14 cellular contexts compared by ENCODE assay signal in the genomic region with DNA sequence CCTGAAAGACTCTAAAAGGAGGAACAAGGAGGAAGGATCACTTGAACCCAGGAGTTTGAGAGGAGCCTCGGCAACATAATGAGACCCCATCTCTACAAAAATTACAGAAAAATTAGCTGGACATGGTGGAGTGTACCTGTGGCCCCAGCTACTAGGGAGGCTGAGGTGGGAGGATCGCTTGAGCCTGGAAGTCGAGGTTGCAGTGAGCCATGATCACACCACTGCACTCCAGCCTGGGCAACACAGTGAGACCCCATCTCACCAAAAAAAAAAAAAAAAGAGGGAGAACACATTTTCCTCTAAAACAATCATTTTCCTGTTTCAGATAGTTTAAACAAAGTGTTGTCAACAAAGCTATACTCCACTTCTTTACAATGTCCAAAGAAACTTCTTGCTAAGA. TPM values are rescaled to one million over a fixed set of nuclear protein-coding genes. Genes with fewer than 3 reads are reported as not detected.
DNase-seq lines count a peak whose midpoint lies in the region; ATAC-seq, FAIRE-seq and TF ChIP-seq lines count a peak whose summit lies in the region.
"Had no signal": no experiment of that assay in that cellular context is flagged by ENCODE, and none has a peak within 500 bp of the region (broad histone marks: within the 10 kb centered on the region; RNA-seq: fewer than 3 reads in every experiment).

No MANE protein-coding gene starts in this region.

- H3K79me2 ChIP-seq in HepG2 (ENCODE audit: insufficient read depth, low read length) = no peaks in the 10 kb centered on the region

- no peaks in the 10 kb centered on the region for H3K9me3 Mint-ChIP-seq in activated CD4-positive, alpha-beta memory T cell treated with anti-CD3 and anti-CD28 coated beads, Interleukin-2, amount 10 ng/mL, durations not matched to agents 7 days and 5 days
- H3K9me3 Mint-ChIP-seq in immature natural killer cell = no peaks in the 10 kb centered on the region

- no peak for TF ChIP-seq EP300 in HepG2 (IDR thresholded peaks at IDR 0.05; ENCODE audit: low read depth in 2 of 2, low read length in 2 of 2)
- no peak for TF ChIP-seq EP300 in HepG2 (CRISPR knock-in tag; IDR thresholded peaks at IDR 0.05; ENCODE audit: borderline replicate concordance)

- no peak for ATAC-seq in HepG2
- no peak for ATAC-seq in right lobe of liver
- ATAC-seq in GM18873 (IDR thresholded peaks at IDR 0.05; ENCODE audit: low FRiP score, unreplicated experiment) = no peak

- H3K4me3 ChIP-seq in HepG2 (replicated peaks in 1 of 3; ENCODE audit: insufficient read depth in 1 of 3, low read depth in 2 of 3, low read length in 3 of 3) (no peak overlapping the region), right lobe of liver (no peak overlapping the region), iPS-20b (ENCODE audit: low read length) (no peak overlapping the region)
- H3K4me3 ChIP-seq: cardiac muscle cell had no signal

- no peak for TF ChIP-seq RAD21 in HepG2 (CRISPR knock-in tag; IDR thresholded peaks at IDR 0.05)

- CTCF ChIA-PET in HepG2 (lab: Yijun Ruan, JAX; ENCODE audit: low intra/inter-chr PET ratio, low total read pairs) = no interaction called here
- CTCF ChIA-PET in activated CD4-positive, alpha-beta memory T cell treated with anti-CD3 and anti-CD28 coated beads, Interleukin-2, amount 10 ng/mL, durations not matched to agents 7 days and 5 days (lab: Charles Lee) = no interaction called here

- intact Hi-C loops in HepG2 (cut with micrococcal nuclease; ENCODE audit: unreplicated experiment) = loop anchor here (10.0 kb wide), 1 partner anchor 51 kb away; no protein-coding TSS in a partner anchor
- intact Hi-C loops in right lobe of liver (cut with DNase I) = no loop called here

- H3K36me3 Mint-ChIP-seq in activated CD4-positive, alpha-beta memory T cell treated with anti-CD3 and anti-CD28 coated beads, Interleukin-2, amount 10 ng/mL, durations not matched to agents 7 days and 5 days (ENCODE audit: low read depth) = no peaks in the 10 kb centered on the region
- H3K36me3 Mint-ChIP-seq in immature natural killer cell = no peaks in the 10 kb centered on the region

- no peaks in the 10 kb centered on the region for H3K27me3 Mint-ChIP-seq in activated CD4-positive, alpha-beta memory T cell treated with anti-CD3 and anti-CD28 coated beads, Interleukin-2, amount 10 ng/mL, durations not matched to agents 7 days and 5 days
- peaks cover 2 to 3% (median 3%) of the 10 kb centered on the region in 3 donors for H3K27me3 Mint-ChIP-seq in immature natural killer cell (ENCODE audit: low read depth in 3 of 3)

- no peak for DNase-seq in HepG2 (ENCODE audit: low spot score)
- no peak for DNase-seq in right lobe of liver
- DNase-seq in activated CD4-positive, alpha-beta memory T cell treated with anti-CD3 and anti-CD28 coated beads, Interleukin-2, amount 10 ng/mL, durations not matched to agents 7 days and 5 days = no peak
- DNase-seq in AML-193 (lab: John Stamatoyannopoulos, UW) = no peak
- no peak for DNase-seq in immature natural killer cell
- no peak for DNase-seq in GM19238 (ENCODE audit: insufficient read length, low spot score)
- DNase-seq: stimulated activated CD4-positive, alpha-beta T cell treated with anti-CD3 and anti-CD28 coated beads, Interleukin-12 subunit alpha, Interleukin-12 subunit beta, amount 100 ng/mL, for 4 hours had no signal

- peak overlapping the region; percentile 75 for H3K27ac Mint-ChIP-seq in activated CD4-positive, alpha-beta memory T cell treated with anti-CD3 and anti-CD28 coated beads, Interleukin-2, amount 10 ng/mL, durations not matched to agents 7 days and 5 days
- no peak overlapping the region for H3K27ac Mint-ChIP-seq in immature natural killer cell

- 86% methylated on average over 3 of the region's 3 CpGs for WGBS in HepG2 (ENCODE audit: low lambda C conversion rate)
- 68% methylated on average over 3 of the region's 3 CpGs for WGBS in right lobe of liver (ENCODE audit: insufficient coverage, low coverage, low lambda C conversion rate, missing lambda C conversion rate)

- no peak overlapping the region for H2AFZ ChIP-seq in HepG2 (ENCODE audit: low read length)

- H3K4me1 ChIP-seq in HepG2 (ENCODE audit: insufficient read depth, low read length) (peaks cover 84% of the 10 kb centered on the region), right lobe of liver (no peaks in the 10 kb centered on the region), iPS-20b (ENCODE audit: insufficient read depth, low read length) (0 out of 2 replicates have a peak, but pooled peaks cover 4% of the 10 kb centered on the region)

- H3K27ac ChIP-seq in HepG2 (ENCODE audit: extremely low read length, insufficient read depth, low read length) = peak overlapping the region; percentile 55
- no peak overlapping the region for H3K27ac ChIP-seq in right lobe of liver
- no peak overlapping the region for H3K27ac ChIP-seq in iPS-20b (ENCODE audit: low read length)
- H3K27ac ChIP-seq: cardiac muscle cell had no signal

- H3K27me3 ChIP-seq in HepG2 (ENCODE audit: control insufficient read depth in 1 of 2, insufficient read depth in 2 of 2, low read length in 2 of 2) (no peaks in the 10 kb centered on the region), right lobe of liver (no peaks in the 10 kb centered on the region), iPS-20b (ENCODE audit: insufficient read depth, low read length) (no peaks in the 10 kb centered on the region)
- H3K27me3 ChIP-seq: cardiac muscle cell had no signal

- H3K4me3 Mint-ChIP-seq in activated CD4-positive, alpha-beta memory T cell treated with anti-CD3 and anti-CD28 coated beads, Interleukin-2, amount 10 ng/mL, durations not matched to agents 7 days and 5 days = no peak overlapping the region
- no peak overlapping the region for H3K4me3 Mint-ChIP-seq in immature natural killer cell

- H3K36me3 ChIP-seq in HepG2 (replicated peaks in 1 of 2; ENCODE audit: control insufficient read depth in 1 of 2, insufficient read depth in 2 of 2, low read length in 2 of 2) (no peaks in the 10 kb centered on the region), right lobe of liver (no peaks in the 10 kb centered on the region), iPS-20b (ENCODE audit: insufficient read depth, low read depth, low read length) (no peaks in the 10 kb centered on the region)
- H3K36me3 ChIP-seq: cardiac muscle cell had no signal

- H3K9me3 ChIP-seq in HepG2 (ENCODE audit: low read length) = no peaks in the 10 kb centered on the region
- no peaks in the 10 kb centered on the region for H3K9me3 ChIP-seq in right lobe of liver
- H3K9me3 ChIP-seq in iPS-20b (ENCODE audit: insufficient read depth, low read depth, low read length) = no peaks in the 10 kb centered on the region

- H3K9ac ChIP-seq in HepG2 (ENCODE audit: insufficient read depth, low read depth, low read length) = peak overlapping the region; percentile 42; the same call in 1 of the 2 replicates
- H3K9ac ChIP-seq in iPS-20b (ENCODE audit: low read depth, low read length) = peak overlapping the region; percentile 20; the same call in 1 of the 2 replicates

- no TSS peak for BruUV-seq in HepG2 (replicated peaks; lab: Mats Ljungman, UMichigan)

- peaks cover 69% of the 10 kb centered on the region for H3K4me1 Mint-ChIP-seq in activated CD4-positive, alpha-beta memory T cell treated with anti-CD3 and anti-CD28 coated beads, Interleukin-2, amount 10 ng/mL, durations not matched to agents 7 days and 5 days
- H3K4me1 Mint-ChIP-seq in immature natural killer cell = no peaks in the 10 kb centered on the region

- H4K20me1 ChIP-seq in HepG2 (ENCODE audit: insufficient read depth, low read length) = no peaks in the 10 kb centered on the region

- TF ChIP-seq CTCF in HepG2 (CRISPR knock-in tag; IDR thresholded peaks at IDR 0.05) (no peak), right lobe of liver (IDR thresholded peaks at IDR 0.05) (no peak)

- in situ Hi-C loops in HepG2 (cut with HindIII; ENCODE audit: extremely low pct_ligation_motif_present, low pct_unique_long_range_greater_than_20kb) = no loop called here

- peak overlapping the region; percentile 40 for H3K4me2 ChIP-seq in HepG2 (ENCODE audit: low read depth, low read length)

- FAIRE-seq in HepG2 (lab: Jason Lieb, UNC) = no peak
- FAIRE-seq: islet of Langerhans had no signal

- TF ChIP-seq POLR2A in HepG2 (IDR thresholded peaks at IDR 0.05; ENCODE audit: insufficient read depth in 1 of 2, low read depth in 2 of 2, low read length in 2 of 2) = no peak
- TF ChIP-seq POLR2A in right lobe of liver (IDR thresholded peaks at IDR 0.05) = no peak

- POLR2A ChIA-PET in HepG2 (lab: Yijun Ruan, JAX) = no interaction called here
- POLR2A ChIA-PET in activated CD4-positive, alpha-beta memory T cell treated with anti-CD3 and anti-CD28 coated beads, Interleukin-2, amount 10 ng/mL, durations not matched to agents 7 days and 5 days (lab: Charles Lee) = interaction anchor here (0.8 to 1.3 kb wide), 2 partner anchors 28 to 198 kb away, joined by 3 read pairs; partner anchors contain the start of genes KNTC1 and RSRC2

RNA-seq across cellular contexts. Expression of gene HCAR1, which starts 5.2 kb away (rescaled TPM):
- total RNA-seq in HepG2 (2016; rRNA removed; fragmentation: Illumina TruSeq; extraction: Trizol) (0.34 and 0.53 TPM in 2 replicates), right lobe of liver (not detected)
- total RNA-seq in HepG2 (2016; cell fraction: cytosol; rRNA removed; fragmentation: Illumina TruSeq; extraction: Trizol; ENCODE audit: low read depth) = 0.09 and 0.10 TPM in 2 replicates
- 0.43 and 0.48 TPM in 2 replicates for total RNA-seq in HepG2 (2016; cell fraction: insoluble cytoplasmic fraction; rRNA removed; fragmentation: Illumina TruSeq; extraction: Trizol)
- 0.31 and 0.40 TPM in 2 replicates for total RNA-seq in HepG2 (2016; cell fraction: membrane; rRNA removed; fragmentation: Illumina TruSeq; extraction: Trizol)
- 0.40 and 0.41 TPM in 2 replicates for total RNA-seq in HepG2 (2016; cell fraction: nucleus; rRNA removed; fragmentation: Illumina TruSeq; extraction: Trizol)
- polyA plus RNA-seq in HepG2 (2011; rRNA removed) (4.3 and 4.4 TPM in 2 replicates), immature natural killer cell (not detected)
- polyA plus RNA-seq in HepG2 (2011; cell fraction: cytosol; rRNA removed) = 3.6 and 4.3 TPM in 2 replicates
- polyA plus RNA-seq in HepG2 (2011; cell fraction: nucleus; rRNA removed) = 2.2 and 2.4 TPM in 2 replicates
- polyA plus RNA-seq in HepG2 (2012) = 1.3 and 3.2 TPM in 2 replicates
- polyA plus RNA-seq in HepG2 (2016; cell fraction: cytosol; fragmentation: Illumina TruSeq; extraction: Trizol; ENCODE audit: low read depth) = 0.07 and 0.08 TPM in 2 replicates
- polyA plus RNA-seq in HepG2 (2016; cell fraction: insoluble cytoplasmic fraction; fragmentation: Illumina TruSeq; extraction: Trizol; ENCODE audit: low read depth) = 0.39 and 0.40 TPM in 2 replicates
- polyA plus RNA-seq in HepG2 (2016; cell fraction: membrane; fragmentation: Illumina TruSeq; extraction: Trizol; ENCODE audit: low read depth) = 0.13 and 0.19 TPM in 2 replicates
- 0.59 and 0.72 TPM in 2 replicates for polyA plus RNA-seq in HepG2 (2016; cell fraction: nucleus; fragmentation: Illumina TruSeq; extraction: Trizol; ENCODE audit: insufficient read depth, low read depth)
- polyA minus RNA-seq in HepG2 (2011; rRNA and poly(A)+ RNA removed; ENCODE audit: low replicate concordance) = 9.6 TPM in 1 of 2 replicates, not detected in the other
- polyA minus RNA-seq in HepG2 (2011; cell fraction: cytosol; rRNA and poly(A)+ RNA removed) = 4.5 and 5.2 TPM in 2 replicates
- 1.5 and 1.9 TPM in 2 replicates for polyA minus RNA-seq in HepG2 (2011; cell fraction: nucleus; rRNA and poly(A)+ RNA removed)
- total RNA-seq in activated CD4-positive, alpha-beta memory T cell treated with anti-CD3 and anti-CD28 coated beads, Interleukin-2, amount 10 ng/mL, durations not matched to agents 7 days and 5 days = under 1 TPM; 0.28 to 0.30 TPM
- total RNA-seq: cardiac muscle cell had no signal
- polyA plus RNA-seq: cardiac muscle cell had no signal

RNA-seq across cellular contexts. Expression of gene HCAR3, which starts 8.8 kb away (rescaled TPM):
- total RNA-seq in HepG2 (2016; rRNA removed; fragmentation: Illumina TruSeq; extraction: Trizol) (0.11 and 0.20 TPM in 2 replicates), right lobe of liver (1 to 10 TPM in 1 of 6 experiments, under 1 TPM in 3, not detected in 2; 0.11 to 4.2 (median 0.36) TPM)
- 0.10 and 0.18 TPM in 2 replicates for total RNA-seq in HepG2 (2016; cell fraction: cytosol; rRNA removed; fragmentation: Illumina TruSeq; extraction: Trizol; ENCODE audit: low read depth)
- 0.24 and 0.26 TPM in 2 replicates for total RNA-seq in HepG2 (2016; cell fraction: insoluble cytoplasmic fraction; rRNA removed; fragmentation: Illumina TruSeq; extraction: Trizol)
- 0.09 TPM in 1 of 2 replicates, not detected in the other for total RNA-seq in HepG2 (2016; cell fraction: membrane; rRNA removed; fragmentation: Illumina TruSeq; extraction: Trizol)
- total RNA-seq in HepG2 (2016; cell fraction: nucleus; rRNA removed; fragmentation: Illumina TruSeq; extraction: Trizol) = 0.16 TPM in 2 replicates
- polyA plus RNA-seq in HepG2 (2011; rRNA removed) (12.8 and 20.4 TPM in 2 replicates), immature natural killer cell (not detected)
- 13.9 and 25.5 TPM in 2 replicates for polyA plus RNA-seq in HepG2 (2011; cell fraction: cytosol; rRNA removed)
- polyA plus RNA-seq in HepG2 (2011; cell fraction: nucleus; rRNA removed) = 5.3 and 10.7 TPM in 2 replicates
- 5.5 and 7.2 TPM in 2 replicates for polyA plus RNA-seq in HepG2 (2012)
- polyA plus RNA-seq in HepG2 (2016; cell fraction: cytosol; fragmentation: Illumina TruSeq; extraction: Trizol; ENCODE audit: low read depth) = 0.09 TPM in 1 of 2 replicates, not detected in the other
- 0.15 TPM in 1 of 2 replicates, not detected in the other for polyA plus RNA-seq in HepG2 (2016; cell fraction: insoluble cytoplasmic fraction; fragmentation: Illumina TruSeq; extraction: Trizol; ENCODE audit: low read depth)
- 0.10 and 0.13 TPM in 2 replicates for polyA plus RNA-seq in HepG2 (2016; cell fraction: membrane; fragmentation: Illumina TruSeq; extraction: Trizol; ENCODE audit: low read depth)
- polyA plus RNA-seq in HepG2 (2016; cell fraction: nucleus; fragmentation: Illumina TruSeq; extraction: Trizol; ENCODE audit: insufficient read depth, low read depth) = 0.71 and 0.94 TPM in 2 replicates
- 26.1 TPM in 1 of 2 replicates, not detected in the other for polyA minus RNA-seq in HepG2 (2011; rRNA and poly(A)+ RNA removed; ENCODE audit: low replicate concordance)
- 4.7 and 9.5 TPM in 2 replicates for polyA minus RNA-seq in HepG2 (2011; cell fraction: cytosol; rRNA and poly(A)+ RNA removed)
- 4.5 and 7.5 TPM in 2 replicates for polyA minus RNA-seq in HepG2 (2011; cell fraction: nucleus; rRNA and poly(A)+ RNA removed)
- not detected for total RNA-seq in activated CD4-positive, alpha-beta memory T cell treated with anti-CD3 and anti-CD28 coated beads, Interleukin-2, amount 10 ng/mL, durations not matched to agents 7 days and 5 days
- total RNA-seq: cardiac muscle cell, Daoy, osteoblast had no signal
- polyA plus RNA-seq: cardiac muscle cell had no signal

RNA-seq across cellular contexts. Expression of gene HCAR2, which starts 22.3 kb away (rescaled TPM):
- total RNA-seq in HepG2 (2016; rRNA removed; fragmentation: Illumina TruSeq; extraction: Trizol) = 0.09 TPM in 1 of 2 replicates, not detected in the other
- total RNA-seq in HepG2 (2016; cell fraction: cytosol; rRNA removed; fragmentation: Illumina TruSeq; extraction: Trizol; ENCODE audit: low read depth) = not detected in 2 replicates
- total RNA-seq in HepG2 (2016; cell fraction: insoluble cytoplasmic fraction; rRNA removed; fragmentation: Illumina TruSeq; extraction: Trizol) = 0.09 TPM in 1 of 2 replicates, not detected in the other
- total RNA-seq in HepG2 (2016; cell fraction: membrane; rRNA removed; fragmentation: Illumina TruSeq; extraction: Trizol) = not detected in 2 replicates
- not detected in 2 replicates for total RNA-seq in HepG2 (2016; cell fraction: nucleus; rRNA removed; fragmentation: Illumina TruSeq; extraction: Trizol)
- 5.6 and 9.2 TPM in 2 replicates for polyA plus RNA-seq in HepG2 (2011; rRNA removed)
- 4.4 and 5.5 TPM in 2 replicates for polyA plus RNA-seq in HepG2 (2011; cell fraction: cytosol; rRNA removed)
- polyA plus RNA-seq in HepG2 (2011; cell fraction: nucleus; rRNA removed) = 2.0 and 3.7 TPM in 2 replicates
- polyA plus RNA-seq in HepG2 (2012) = 1.7 and 2.1 TPM in 2 replicates
- not detected in 2 replicates for polyA plus RNA-seq in HepG2 (2016; cell fraction: cytosol; fragmentation: Illumina TruSeq; extraction: Trizol; ENCODE audit: low read depth)
- 0.11 TPM in 1 of 2 replicates, not detected in the other for polyA plus RNA-seq in HepG2 (2016; cell fraction: insoluble cytoplasmic fraction; fragmentation: Illumina TruSeq; extraction: Trizol; ENCODE audit: low read depth)
- not detected in 2 replicates for polyA plus RNA-seq in HepG2 (2016; cell fraction: membrane; fragmentation: Illumina TruSeq; extraction: Trizol; ENCODE audit: low read depth)
- polyA plus RNA-seq in HepG2 (2016; cell fraction: nucleus; fragmentation: Illumina TruSeq; extraction: Trizol; ENCODE audit: insufficient read depth, low read depth) = not detected in 2 replicates
- 0.33 and 12.9 TPM in 2 replicates for polyA minus RNA-seq in HepG2 (2011; rRNA and poly(A)+ RNA removed; ENCODE audit: low replicate concordance)
- polyA minus RNA-seq in HepG2 (2011; cell fraction: cytosol; rRNA and poly(A)+ RNA removed) = 1.7 and 5.0 TPM in 2 replicates
- 1.3 and 3.2 TPM in 2 replicates for polyA minus RNA-seq in HepG2 (2011; cell fraction: nucleus; rRNA and poly(A)+ RNA removed)
- 1 to 10 TPM in 1 of 6 experiments, under 1 TPM in 3, not detected in 2; 0.14 to 4.5 (median 0.41) TPM for total RNA-seq in right lobe of liver
- not detected for total RNA-seq in activated CD4-positive, alpha-beta memory T cell treated with anti-CD3 and anti-CD28 coated beads, Interleukin-2, amount 10 ng/mL, durations not matched to agents 7 days and 5 days
- polyA plus RNA-seq in immature natural killer cell = not detected
- total RNA-seq: cardiac muscle cell, Daoy, osteoblast, temporal lobe had no signal
- polyA plus RNA-seq: cardiac muscle cell had no signal

RNA-seq across cellular contexts. Expression of gene DENR, which starts 27.2 kb away (rescaled TPM):
- total RNA-seq in HepG2 (2016; rRNA removed; fragmentation: Illumina TruSeq; extraction: Trizol) (59.1 and 78.9 TPM in 2 replicates), right lobe of liver (10 to 100 TPM; 11.3 to 18.2 (median 14.5) TPM)
- total RNA-seq in HepG2 (2016; cell fraction: cytosol; rRNA removed; fragmentation: Illumina TruSeq; extraction: Trizol; ENCODE audit: low read depth) = 21.7 and 21.9 TPM in 2 replicates
- total RNA-seq in HepG2 (2016; cell fraction: insoluble cytoplasmic fraction; rRNA removed; fragmentation: Illumina TruSeq; extraction: Trizol) = 60.4 and 77.7 TPM in 2 replicates
- 70.7 and 70.9 TPM in 2 replicates for total RNA-seq in HepG2 (2016; cell fraction: membrane; rRNA removed; fragmentation: Illumina TruSeq; extraction: Trizol)
- 25.9 and 30.2 TPM in 2 replicates for total RNA-seq in HepG2 (2016; cell fraction: nucleus; rRNA removed; fragmentation: Illumina TruSeq; extraction: Trizol)
- polyA plus RNA-seq in HepG2 (2011; rRNA removed) (23.8 and 30.0 TPM in 2 replicates), immature natural killer cell (10 to 100 TPM; 66.2 to 81.1 (median 68.7) TPM)
- 14.5 and 20.1 TPM in 2 replicates for polyA plus RNA-seq in HepG2 (2011; cell fraction: cytosol; rRNA removed)
- 6.9 and 11.4 TPM in 2 replicates for polyA plus RNA-seq in HepG2 (2011; cell fraction: nucleus; rRNA removed)
- polyA plus RNA-seq in HepG2 (2012) = 28.0 and 41.3 TPM in 2 replicates
- polyA plus RNA-seq in HepG2 (2016; cell fraction: cytosol; fragmentation: Illumina TruSeq; extraction: Trizol; ENCODE audit: low read depth) = 25.3 and 34.4 TPM in 2 replicates
- polyA plus RNA-seq in HepG2 (2016; cell fraction: insoluble cytoplasmic fraction; fragmentation: Illumina TruSeq; extraction: Trizol; ENCODE audit: low read depth) = 102 and 104 TPM in 2 replicates
- polyA plus RNA-seq in HepG2 (2016; cell fraction: membrane; fragmentation: Illumina TruSeq; extraction: Trizol; ENCODE audit: low read depth) = 69.0 and 73.4 TPM in 2 replicates
- 52.9 and 57.8 TPM in 2 replicates for polyA plus RNA-seq in HepG2 (2016; cell fraction: nucleus; fragmentation: Illumina TruSeq; extraction: Trizol; ENCODE audit: insufficient read depth, low read depth)
- polyA minus RNA-seq in HepG2 (2011; rRNA and poly(A)+ RNA removed; ENCODE audit: low replicate concordance) = 11.0 and 13.1 TPM in 2 replicates
- polyA minus RNA-seq in HepG2 (2011; cell fraction: cytosol; rRNA and poly(A)+ RNA removed) = 12.1 and 13.5 TPM in 2 replicates
- polyA minus RNA-seq in HepG2 (2011; cell fraction: nucleus; rRNA and poly(A)+ RNA removed) = 28.7 and 32.8 TPM in 2 replicates
- total RNA-seq in activated CD4-positive, alpha-beta memory T cell treated with anti-CD3 and anti-CD28 coated beads, Interleukin-2, amount 10 ng/mL, durations not matched to agents 7 days and 5 days = 10 to 100 TPM; 52.5 to 55.9 TPM

RNA-seq across cellular contexts. Expression of gene CCDC62, which starts 48.9 kb away (rescaled TPM):
- total RNA-seq in HepG2 (2016; rRNA removed; fragmentation: Illumina TruSeq; extraction: Trizol) = 0.07 TPM in 2 replicates
- 0.40 and 0.79 TPM in 2 replicates for total RNA-seq in HepG2 (2016; cell fraction: cytosol; rRNA removed; fragmentation: Illumina TruSeq; extraction: Trizol; ENCODE audit: low read depth)
- 0.07 and 0.13 TPM in 2 replicates for total RNA-seq in HepG2 (2016; cell fraction: insoluble cytoplasmic fraction; rRNA removed; fragmentation: Illumina TruSeq; extraction: Trizol)
- total RNA-seq in HepG2 (2016; cell fraction: membrane; rRNA removed; fragmentation: Illumina TruSeq; extraction: Trizol) = 0.14 and 0.31 TPM in 2 replicates
- total RNA-seq in HepG2 (2016; cell fraction: nucleus; rRNA removed; fragmentation: Illumina TruSeq; extraction: Trizol) = not detected in 2 replicates
- 0.04 and 0.10 TPM in 2 replicates for polyA plus RNA-seq in HepG2 (2011; rRNA removed)
- polyA plus RNA-seq in HepG2 (2011; cell fraction: cytosol; rRNA removed) = 0.01 TPM in 1 of 2 replicates, not detected in the other
- 0.10 and 0.12 TPM in 2 replicates for polyA plus RNA-seq in HepG2 (2011; cell fraction: nucleus; rRNA removed)
- 0.12 TPM in 1 of 2 replicates, not detected in the other for polyA plus RNA-seq in HepG2 (2012)
- polyA plus RNA-seq in HepG2 (2016; cell fraction: cytosol; fragmentation: Illumina TruSeq; extraction: Trizol; ENCODE audit: low read depth) = not detected in 2 replicates
- polyA plus RNA-seq in HepG2 (2016; cell fraction: insoluble cytoplasmic fraction; fragmentation: Illumina TruSeq; extraction: Trizol; ENCODE audit: low read depth) = not detected in 2 replicates
- polyA plus RNA-seq in HepG2 (2016; cell fraction: membrane; fragmentation: Illumina TruSeq; extraction: Trizol; ENCODE audit: low read depth) = 0.06 TPM in 1 of 2 replicates, not detected in the other
- polyA plus RNA-seq in HepG2 (2016; cell fraction: nucleus; fragmentation: Illumina TruSeq; extraction: Trizol; ENCODE audit: insufficient read depth, low read depth) = not detected in 2 replicates
- 0.18 and 0.89 TPM in 2 replicates for polyA minus RNA-seq in HepG2 (2011; rRNA and poly(A)+ RNA removed; ENCODE audit: low replicate concordance)
- polyA minus RNA-seq in HepG2 (2011; cell fraction: cytosol; rRNA and poly(A)+ RNA removed) = not detected in 2 replicates
- 0.25 and 0.39 TPM in 2 replicates for polyA minus RNA-seq in HepG2 (2011; cell fraction: nucleus; rRNA and poly(A)+ RNA removed)
- total RNA-seq in right lobe of liver = under 1 TPM in 5 of 6 experiments, not detected in 1; 0.07 to 0.35 (median 0.12) TPM
- under 1 TPM; 0.40 to 0.48 TPM for total RNA-seq in activated CD4-positive, alpha-beta memory T cell treated with anti-CD3 and anti-CD28 coated beads, Interleukin-2, amount 10 ng/mL, durations not matched to agents 7 days and 5 days
- under 1 TPM in 1 of 3 donors, not detected in 2; 0.28 TPM for polyA plus RNA-seq in immature natural killer cell
